Comparison of ENCODE assay signal across 9 cellular contexts in the genomic region with DNA sequence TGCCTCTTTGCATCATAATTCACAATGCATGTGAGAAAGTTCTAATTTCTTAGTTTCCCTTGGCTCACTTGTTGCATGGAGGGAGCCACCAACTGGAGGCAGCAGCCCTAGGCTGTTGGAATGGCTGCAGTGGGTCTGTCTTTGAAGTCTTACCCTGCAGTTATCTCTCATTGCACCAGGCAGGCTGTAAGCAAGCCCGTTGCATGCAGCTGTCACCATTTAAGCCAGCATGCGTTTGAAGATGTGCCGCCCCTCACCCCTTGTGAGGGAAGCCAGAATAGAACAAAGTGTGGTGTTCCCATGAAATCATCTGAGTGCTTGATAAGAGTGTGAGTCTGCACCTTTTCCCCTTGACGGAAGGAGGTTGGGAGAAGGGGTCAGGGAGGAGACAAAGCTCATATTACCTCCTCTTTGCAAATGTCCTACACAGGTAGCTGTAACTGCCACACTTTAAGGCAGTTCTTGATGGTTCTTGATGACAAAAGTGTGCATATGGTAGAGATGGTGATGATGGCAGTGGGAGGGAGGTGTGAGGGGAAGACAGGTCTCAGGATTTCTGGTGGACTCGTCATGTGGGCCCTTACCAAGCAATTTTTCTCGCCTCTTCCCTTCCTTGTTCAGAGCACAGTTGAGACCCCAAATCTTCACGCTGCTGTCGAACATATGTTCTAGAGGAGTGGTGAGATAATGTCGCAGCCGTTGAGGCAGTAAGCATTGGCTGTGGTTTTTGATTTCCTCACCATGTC.
DNase-seq lines count a peak whose midpoint lies in the region; ATAC-seq and TF ChIP-seq lines count a peak whose summit lies in the region.
"Had no signal": no experiment of that assay in that cellular context is flagged by ENCODE, and none has a peak within 500 bp of the region (broad histone marks: within the 10 kb centered on the region; RNA-seq: fewer than 3 reads in every experiment).

No MANE protein-coding gene starts in this region.

- intact Hi-C loops in dorsolateral prefrontal cortex (cut with DNase I) = no loop called here

- H3K27ac Mint-ChIP-seq in activated naive CD4-positive, alpha-beta T cell treated with anti-CD3 and anti-CD28 coated beads, Interleukin-2, amount 10 ng/mL, durations not matched to agents 7 days and 5 days = peak overlapping the region; percentile 88
- peak overlapping the region; percentile 51 to 59 for H3K27ac Mint-ChIP-seq in T-cell

- CTCF ChIA-PET in activated naive CD4-positive, alpha-beta T cell treated with anti-CD3 and anti-CD28 coated beads, Interleukin-2, amount 10 ng/mL, durations not matched to agents 7 days and 5 days (lab: Charles Lee) = interaction anchor here (1.1 to 2.8 kb wide), 6 partner anchors 11 to 329 kb away, joined by 3 to 14 read pairs (median 6); no protein-coding TSS in a partner anchor
- CTCF ChIA-PET in T-cell (lab: Charles Lee) = interaction anchor here in 1 of 2 donors (0.5 kb wide), 1 partner anchor 227 kb away, joined by 4 read pairs; no protein-coding TSS in a partner anchor

- peak overlapping the region; percentile 35 for H3K27ac ChIP-seq in hepatocyte
- H3K27ac ChIP-seq in thymus (ENCODE audit: low read depth) = peak overlapping the region; percentile 92
- H3K27ac ChIP-seq in dorsolateral prefrontal cortex = no peak overlapping the region

- H3K9me3 Mint-ChIP-seq in activated naive CD4-positive, alpha-beta T cell treated with anti-CD3 and anti-CD28 coated beads, Interleukin-2, amount 10 ng/mL, durations not matched to agents 7 days and 5 days = no peaks in the 10 kb centered on the region
- H3K9me3 Mint-ChIP-seq in T-cell = no peaks in the 10 kb centered on the region

- H3K4me1 ChIP-seq in hepatocyte (ENCODE audit: insufficient read depth) (peaks cover 20% of the 10 kb centered on the region), thymus (ENCODE audit: control insufficient read depth, insufficient read depth, low read length) (peaks cover 48% of the 10 kb centered on the region)

- POLR2A ChIA-PET in T-cell (lab: Charles Lee) = interaction anchor here (0.5 to 1.1 kb wide), 3 partner anchors 11 to 346 kb away, joined by 4 read pairs; no protein-coding TSS in a partner anchor

- H3K4me3 ChIP-seq in hepatocyte (no peak overlapping the region), thymus (ENCODE audit: low read length) (peak overlapping the region; percentile 38), dorsolateral prefrontal cortex (no peak overlapping the region)

- TF ChIP-seq CTCF in hepatocyte (IDR thresholded peaks at IDR 0.05; ENCODE audit: poor library complexity) (no peak), dorsolateral prefrontal cortex (IDR thresholded peaks at IDR 0.05 in 54 of 56, conservative IDR thresholded peaks at IDR 0.05 in 2 of 56; ENCODE audit: low read depth in 1 of 56, partially characterized antibody in 56 of 56) (no peak)

- H3K4me3 Mint-ChIP-seq in activated naive CD4-positive, alpha-beta T cell treated with anti-CD3 and anti-CD28 coated beads, Interleukin-2, amount 10 ng/mL, durations not matched to agents 7 days and 5 days = peak overlapping the region; percentile 14
- peak overlapping the region in 2 of 3 donors; percentile 35 to 68 for H3K4me3 Mint-ChIP-seq in T-cell

- H4K20me1 ChIP-seq in hepatocyte (ENCODE audit: insufficient read depth, poor library complexity, severe bottlenecking) = no peaks in the 10 kb centered on the region

- no peaks in the 10 kb centered on the region for H3K27me3 Mint-ChIP-seq in activated naive CD4-positive, alpha-beta T cell treated with anti-CD3 and anti-CD28 coated beads, Interleukin-2, amount 10 ng/mL, durations not matched to agents 7 days and 5 days
- no peaks in the 10 kb centered on the region for H3K27me3 Mint-ChIP-seq in T-cell

- H2AFZ ChIP-seq in hepatocyte = no peak overlapping the region

- H3K36me3 Mint-ChIP-seq in activated naive CD4-positive, alpha-beta T cell treated with anti-CD3 and anti-CD28 coated beads, Interleukin-2, amount 10 ng/mL, durations not matched to agents 7 days and 5 days = peaks cover 9% of the 10 kb centered on the region
- H3K36me3 Mint-ChIP-seq in T-cell = no peaks in the 10 kb centered on the region

- H3K4me1 Mint-ChIP-seq in activated naive CD4-positive, alpha-beta T cell treated with anti-CD3 and anti-CD28 coated beads, Interleukin-2, amount 10 ng/mL, durations not matched to agents 7 days and 5 days = peaks cover 78% of the 10 kb centered on the region
- H3K4me1 Mint-ChIP-seq in T-cell = peaks cover 66 to 81% (median 70%) of the 10 kb centered on the region in 3 donors

- ATAC-seq in T-cell (replicated peaks in 1 of 4) (no peak), HG02840 (IDR thresholded peaks at IDR 0.05; ENCODE audit: low FRiP score, unreplicated experiment) (no peak)

- H3K9me3 ChIP-seq in hepatocyte (ENCODE audit: low read depth) (no peaks in the 10 kb centered on the region), thymus (ENCODE audit: control insufficient read depth) (no peaks in the 10 kb centered on the region)

- DNase-seq in activated naive CD4-positive, alpha-beta T cell treated with anti-CD3 and anti-CD28 coated beads, Interleukin-2, amount 10 ng/mL, durations not matched to agents 7 days and 5 days = peak; percentile 44
- no peak for DNase-seq in activated naive CD4-positive, alpha-beta T cell treated with anti-CD3 and anti-CD28 coated beads, Interleukin-2, amount 50 U/mL, for 16 hours
- DNase-seq in T-cell (no peak), hepatocyte (ENCODE audit: low spot score) (no peak), dorsolateral prefrontal cortex (no peak), NCI-H2196 treated with DMSO at 0.1 percent for 48 hours (lab: John Stamatoyannopoulos, UW; ENCODE audit: unreplicated experiment) (no peak)
- DNase-seq: aorta had no signal

- peak overlapping the region; percentile 61 for H3K4me2 ChIP-seq in hepatocyte

- WGBS in hepatocyte (ENCODE audit: low lambda C conversion rate, missing lambda C conversion rate) = 49% methylated on average over 10 of the region's 10 CpGs
- 11% methylated on average over 10 of the region's 10 CpGs for WGBS in thymus

- H3K9me2 ChIP-seq in hepatocyte (replicated peaks; ENCODE audit: insufficient read depth) = no peaks in the 10 kb centered on the region

- no peaks in the 10 kb centered on the region for H3K36me3 ChIP-seq in hepatocyte (replicated peaks; ENCODE audit: insufficient read depth, low read depth)
- no peaks in the 10 kb centered on the region for H3K36me3 ChIP-seq in thymus (ENCODE audit: control insufficient read depth, insufficient read depth)

- H3K27me3 ChIP-seq in hepatocyte = no peaks in the 10 kb centered on the region
- H3K27me3 ChIP-seq in thymus (ENCODE audit: control insufficient read depth, insufficient read depth) = no peaks in the 10 kb centered on the region
- peaks cover 0 to 9% (median 0%) of the 10 kb centered on the region in 45 donors for H3K27me3 ChIP-seq in dorsolateral prefrontal cortex

- no peaks in the 10 kb centered on the region for H3K79me2 ChIP-seq in hepatocyte

Comparison
In these comparisons a context has a peak if more than half of its experiments do, and no peak if none do; other contexts are left out.
1. H3K27ac ChIP-seq: peak in hepatocyte (single experiment) and thymus (single experiment); none in dorsolateral prefrontal cortex (0 of 59).